In genomic region chr12:115455268-115455681, GRCh38 we compare ENCODE assay signal across 26 cellular contexts.
DNase-seq lines count a peak whose midpoint lies in the region; ATAC-seq, FAIRE-seq and TF ChIP-seq lines count a peak whose summit lies in the region.
"Had no signal": no experiment of that assay in that cellular context is flagged by ENCODE, and none has a peak within 500 bp of the region (broad histone marks: within the 10 kb centered on the region; RNA-seq: fewer than 3 reads in every experiment).

No MANE protein-coding gene starts in this region.

- no peaks in the 10 kb centered on the region for H3K79me2 ChIP-seq in K562 (ENCODE audit: control insufficient read depth, insufficient read depth, low read length)
- H3K79me2 ChIP-seq: parathyroid adenoma had no signal

- H3K27ac Mint-ChIP-seq in mesothelial cell of epicardium = peak overlapping the region; percentile 83
- H3K27ac Mint-ChIP-seq: activated CD8-positive, alpha-beta memory T cell treated with anti-CD3 and anti-CD28 coated beads, Interleukin-2, amount 10 ng/mL, durations not matched to agents 7 days and 5 days; stimulated activated effector memory CD8-positive, alpha-beta T cell treated with anti-CD3 and anti-CD28 coated beads, Interleukin-12 subunit alpha, Interleukin-12 subunit beta, amount 100 ng/mL, for 72 hours; WTC11 had no signal

- no peaks in the 10 kb centered on the region for H3K36me3 Mint-ChIP-seq in mesothelial cell of epicardium
- H3K36me3 Mint-ChIP-seq: stimulated activated effector memory CD8-positive, alpha-beta T cell treated with anti-CD3 and anti-CD28 coated beads, Interleukin-12 subunit alpha, Interleukin-12 subunit beta, amount 100 ng/mL, for 72 hours; WTC11 had no signal

- no peaks in the 10 kb centered on the region for H3K9me3 Mint-ChIP-seq in mesothelial cell of epicardium

- H4K20me1 ChIP-seq in K562 (replicated peaks; ENCODE audit: control insufficient read depth, insufficient read depth, low read length) = no peaks in the 10 kb centered on the region; the same call in 1 of the 2 replicates

- H2AFZ ChIP-seq in K562 (ENCODE audit: low read depth, low read length) = no peak overlapping the region
- H2AFZ ChIP-seq: parathyroid adenoma had no signal

- in situ Hi-C loops in K562 (cut with MboI) = no loop called here
- in situ Hi-C loops in KBM-7 (cut with MboI; ENCODE audit: low pct_unique_long_range_greater_than_20kb, low sequenced_read_pairs) = no loop called here

- no peak for TF ChIP-seq EP300 in K562 (IDR thresholded peaks at IDR 0.05; ENCODE audit: low read length)

- TF ChIP-seq RAD21 in K562 (CRISPR knock-in tag; conservative IDR thresholded peaks at IDR 0.05 in 1 of 2, IDR thresholded peaks at IDR 0.05 in 1 of 2) = no peak

- peaks cover 2 to 4% of the 10 kb centered on the region in 2 experiments; a peak in 2 of 5 replicates for H3K4me1 ChIP-seq in K562 (replicated peaks in 1 of 2; ENCODE audit: control insufficient read depth in 2 of 2, insufficient read depth in 2 of 2, low read length in 2 of 2)
- H3K4me1 ChIP-seq: parathyroid adenoma had no signal

- H3K4me2 ChIP-seq in K562 (ENCODE audit: insufficient read depth, low read length) = no peak overlapping the region
- H3K4me2 ChIP-seq: KMS-11 had no signal

- H3K9ac ChIP-seq in K562 (ENCODE audit: insufficient read depth in 1 of 2, low read depth in 2 of 2, low read length in 2 of 2) = no peak overlapping the region
- H3K9ac ChIP-seq: KMS-11, parathyroid adenoma had no signal

- H3K27ac ChIP-seq in K562 (ENCODE audit: extremely low read depth, low read depth, low read length) = no peak overlapping the region
- H3K27ac ChIP-seq: gastroesophageal sphincter, KMS-11, lower lobe of right lung, parathyroid adenoma had no signal

- POLR2A ChIA-PET in K562 (lab: Yijun Ruan, JAX) = interaction anchor here (0.6 kb wide), 1 partner anchor 31 kb away, joined by 4 read pairs; no protein-coding TSS in a partner anchor

- ATAC-seq in K562 (no peak), HG02588 (IDR thresholded peaks at IDR 0.05; ENCODE audit: unreplicated experiment) (no peak), HG02678 (IDR thresholded peaks at IDR 0.05; ENCODE audit: unreplicated experiment) (no peak)
- ATAC-seq: activated CD8-positive, alpha-beta memory T cell treated with anti-CD3 and anti-CD28 coated beads, Interleukin-2, amount 10 ng/mL, durations not matched to agents 7 days and 5 days; gastroesophageal sphincter; GM12878; lower lobe of right lung; stimulated activated effector memory CD8-positive, alpha-beta T cell treated with anti-CD3 and anti-CD28 coated beads, Interleukin-12 subunit alpha, Interleukin-12 subunit beta, amount 100 ng/mL, for 72 hours; WTC11 had no signal

- DNase-seq in HT-29 (ENCODE audit: low spot score) (peak; percentile 16), NCI-H510A (lab: John Stamatoyannopoulos, UW) (peak; percentile 63), K562 (ENCODE audit: extremely low read depth in 1 of 4, low spot score in 3 of 4) (no peak), mesothelial cell of epicardium (ENCODE audit: low spot score in 2 of 2, unreplicated experiment in 2 of 2) (no peak), KBM-7 (no peak)
- DNase-seq: activated CD8-positive, alpha-beta memory T cell treated with anti-CD3 and anti-CD28 coated beads, Interleukin-2, amount 10 ng/mL, durations not matched to agents 7 days and 5 days; activated T-cell treated with anti-CD3 and anti-CD28 coated beads, Interleukin-2, amount 50 U/mL, for 48 hours; Calu3; cerebellar nuclear complex; lower lobe of right lung; MM.1S; NCI-H1436 treated with DMSO at 0.1 percent for 48 hours; stimulated activated CD4-positive, alpha-beta T cell treated with anti-CD3 and anti-CD28 coated beads, Interleukin-4, amount 100 ng/mL, for 24 hours; SW 1271; T-helper 9 cell had no signal

- no peak overlapping the region for H3K4me3 Mint-ChIP-seq in mesothelial cell of epicardium
- H3K4me3 Mint-ChIP-seq: activated CD8-positive, alpha-beta memory T cell treated with anti-CD3 and anti-CD28 coated beads, Interleukin-2, amount 10 ng/mL, durations not matched to agents 7 days and 5 days; neural crest cell; stimulated activated effector memory CD8-positive, alpha-beta T cell treated with anti-CD3 and anti-CD28 coated beads, Interleukin-12 subunit alpha, Interleukin-12 subunit beta, amount 100 ng/mL, for 72 hours; WTC11 had no signal

- no peaks in the 10 kb centered on the region for H3K9me3 ChIP-seq in K562 (replicated peaks; ENCODE audit: control insufficient read depth, insufficient read depth, low read depth, low read length)
- H3K9me3 ChIP-seq: gastroesophageal sphincter, HAP-1, lower lobe of right lung, upper lobe of left lung had no signal

- WGBS in K562 (ENCODE audit: insufficient coverage, low coverage, missing lambda C conversion rate) = 0% methylated on average over 7 of the region's 8 CpGs

- TF ChIP-seq POLR2A in K562 (conservative IDR thresholded peaks at IDR 0.05) = no peak

- peaks cover 48% of the 10 kb centered on the region for H3K4me1 Mint-ChIP-seq in mesothelial cell of epicardium

- H3K9me1 ChIP-seq in K562 (ENCODE audit: control insufficient read depth, insufficient read depth, low read length) = peaks cover 3% of the 10 kb centered on the region

- TF ChIP-seq CTCF in K562 (IDR thresholded peaks at IDR 0.05 in 2 of 3, conservative IDR thresholded peaks at IDR 0.05 in 1 of 3; ENCODE audit: insufficient read depth in 2 of 3, low read depth in 1 of 3, low read length in 3 of 3) (no peak), mesothelial cell of epicardium (IDR thresholded peaks at IDR 0.05; ENCODE audit: unreplicated experiment) (no peak)

- H3K36me3 ChIP-seq in K562 (ENCODE audit: control insufficient read depth, insufficient read depth, low read length) = no peaks in the 10 kb centered on the region
- H3K36me3 ChIP-seq: gastroesophageal sphincter, HAP-1, lower lobe of right lung, upper lobe of left lung had no signal

- no TSS peak for BruUV-seq in K562 (replicated peaks; lab: Mats Ljungman, UMichigan)

- no peak overlapping the region for H3K4me3 ChIP-seq in K562
- H3K4me3 ChIP-seq: gastroesophageal sphincter, GM12878, HAP-1, lower lobe of right lung, upper lobe of left lung had no signal

- intact Hi-C loops in K562 (cut with micrococcal nuclease) = no loop called here

- no peak for FAIRE-seq in K562 (lab: Jason Lieb, UNC)
- FAIRE-seq: GM12878 had no signal

- H3K27me3 Mint-ChIP-seq in mesothelial cell of epicardium (ENCODE audit: low read depth) = no peaks in the 10 kb centered on the region

- CTCF ChIA-PET in K562 (lab: Yijun Ruan, JAX; ENCODE audit: low intra/inter-chr PET ratio) = no interaction called here

- peaks cover 14 to 30% of the 10 kb centered on the region in 2 experiments for H3K27me3 ChIP-seq in K562 (ENCODE audit: control insufficient read depth in 2 of 2, insufficient read depth in 2 of 2, low read length in 2 of 2)
- H3K27me3 ChIP-seq: upper lobe of left lung had no signal

TF ChIP-seq in K562, 482 proteins besides CTCF, POLR2A, EP300 and RAD21:
- TF ChIP-seq ZNF316 (IDR thresholded peaks at IDR 0.05) (no peak), FOSL1 (tag; conservative IDR thresholded peaks at IDR 0.05) (peak; percentile 57), BHLHE40 (IDR thresholded peaks at IDR 0.05; ENCODE audit: low read length) (no peak), SMC3 (conservative IDR thresholded peaks at IDR 0.05; ENCODE audit: insufficient read depth, low read depth, low read length) (no peak)

Comparison
In these comparisons a context has a peak if more than half of its experiments do, and no peak if none do; other contexts are left out.
1. DNase-seq: peak in HT-29 (single experiment) and NCI-H510A (single experiment); none in K562 (0 of 4), mesothelial cell of epicardium (0 of 2) and KBM-7 (single experiment).